ENCODE assay signal across 14 cellular contexts in the genomic region with DNA sequence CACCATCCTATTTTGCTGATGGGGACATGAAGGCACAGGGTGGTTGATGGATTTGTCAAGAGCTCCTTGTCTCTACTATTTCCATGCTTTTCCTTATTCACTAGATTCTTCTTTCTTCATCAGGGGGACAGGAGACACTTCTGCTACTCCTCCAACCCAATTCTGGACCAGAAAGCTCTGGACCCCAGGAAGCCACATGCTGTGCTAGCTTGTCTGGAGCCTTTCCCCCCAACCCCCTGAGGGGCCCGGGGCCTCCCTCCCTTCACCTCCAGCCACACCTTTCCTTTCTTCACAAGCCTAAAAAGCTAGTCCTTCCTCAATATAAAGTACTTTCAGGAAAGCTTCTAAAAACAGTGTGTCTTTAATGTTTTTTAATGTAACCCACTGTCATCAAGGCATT.
DNase-seq lines count a peak whose midpoint lies in the region; ATAC-seq, FAIRE-seq and TF ChIP-seq lines count a peak whose summit lies in the region.
"Had no signal": no experiment of that assay in that cellular context is flagged by ENCODE, and none has a peak within 500 bp of the region (broad histone marks: within the 10 kb centered on the region; RNA-seq: fewer than 3 reads in every experiment).

No MANE protein-coding gene starts in this region.

- no peak overlapping the region for H3K27ac Mint-ChIP-seq in type B pancreatic cell
- H3K27ac Mint-ChIP-seq in stimulated activated effector memory CD8-positive, alpha-beta T cell treated with anti-CD3 and anti-CD28 coated beads, Interleukin-12 subunit alpha, Interleukin-12 subunit beta, amount 100 ng/mL, for 72 hours, result no peak overlapping the region
- H3K27ac Mint-ChIP-seq: B cell; CD8-positive, alpha-beta T cell had no signal

- H3K4me1 Mint-ChIP-seq in type B pancreatic cell (ENCODE audit: unreplicated experiment), result no peaks in the 10 kb centered on the region
- H3K4me1 Mint-ChIP-seq in stimulated activated effector memory CD8-positive, alpha-beta T cell treated with anti-CD3 and anti-CD28 coated beads, Interleukin-12 subunit alpha, Interleukin-12 subunit beta, amount 100 ng/mL, for 72 hours, result no peaks in the 10 kb centered on the region
- H3K4me1 Mint-ChIP-seq: B cell had no signal

- DNase-seq in H7 (peak; percentile 4), bronchial epithelial cell (ENCODE audit: low read depth) (no peak), left lobe of liver (ENCODE audit: low spot score) (peak; percentile 5), type B pancreatic cell (ENCODE audit: extremely low spot score, unreplicated experiment) (peak; percentile 43), NK-92 (lab: John Stamatoyannopoulos, UW; ENCODE audit: unreplicated experiment) (no peak)
- DNase-seq in stimulated activated effector memory CD8-positive, alpha-beta T cell treated with anti-CD3 and anti-CD28 coated beads, Interleukin-12 subunit alpha, Interleukin-12 subunit beta, amount 100 ng/mL, for 72 hours (ENCODE audit: low spot score in 2 of 2), result no peak
- DNase-seq: Calu3; CD8-positive, alpha-beta T cell; DMS79 treated with DMSO at 0.1 percent for 48 hours; GF-D8; HCEC 1CT had no signal

- peak; percentile 28 for FAIRE-seq in bronchial epithelial cell (lab: Jason Lieb, UNC)
- FAIRE-seq: H1 had no signal

- H3K4me3 Mint-ChIP-seq in type B pancreatic cell, result no peak overlapping the region
- no peak overlapping the region for H3K4me3 Mint-ChIP-seq in stimulated activated effector memory CD8-positive, alpha-beta T cell treated with anti-CD3 and anti-CD28 coated beads, Interleukin-12 subunit alpha, Interleukin-12 subunit beta, amount 100 ng/mL, for 72 hours
- H3K4me3 Mint-ChIP-seq: B cell; CD8-positive, alpha-beta T cell had no signal

- peaks cover 58% of the 10 kb centered on the region for H3K27me3 Mint-ChIP-seq in type B pancreatic cell

- peaks cover 1% of the 10 kb centered on the region; the same call in 1 of the 2 replicates for H3K27me3 ChIP-seq in H7 (ENCODE audit: control insufficient read depth, insufficient read depth, low read length)
- H3K27me3 ChIP-seq in bronchial epithelial cell (ENCODE audit: control insufficient read depth, insufficient read depth, low read length), result no peaks in the 10 kb centered on the region
- H3K27me3 ChIP-seq: BLaER1 treated with 17β-estradiol and CSF1 and Interleukin-3, amounts not matched to agents 10 nM and 100 nM had no signal

- H3K4me3 ChIP-seq in H7 (ENCODE audit: insufficient read depth, low read depth, low read length) (no peak overlapping the region), bronchial epithelial cell (ENCODE audit: low read depth, low read length) (no peak overlapping the region)
- H3K4me3 ChIP-seq: BLaER1 treated with 17β-estradiol and CSF1 and Interleukin-3, amounts not matched to agents 10 nM and 100 nM had no signal

- no peaks in the 10 kb centered on the region for H3K36me3 Mint-ChIP-seq in type B pancreatic cell
- no peaks in the 10 kb centered on the region for H3K36me3 Mint-ChIP-seq in stimulated activated effector memory CD8-positive, alpha-beta T cell treated with anti-CD3 and anti-CD28 coated beads, Interleukin-12 subunit alpha, Interleukin-12 subunit beta, amount 100 ng/mL, for 72 hours
- H3K36me3 Mint-ChIP-seq: CD8-positive, alpha-beta T cell had no signal

- no peak for TF ChIP-seq CTCF in bronchial epithelial cell (IDR thresholded peaks at IDR 0.05; ENCODE audit: insufficient read depth, low read length, severe bottlenecking)
- no peak for TF ChIP-seq CTCF in type B pancreatic cell (conservative IDR thresholded peaks at IDR 0.05)

- no peaks in the 10 kb centered on the region for H3K9me3 Mint-ChIP-seq in type B pancreatic cell
- H3K9me3 Mint-ChIP-seq in stimulated activated effector memory CD8-positive, alpha-beta T cell treated with anti-CD3 and anti-CD28 coated beads, Interleukin-12 subunit alpha, Interleukin-12 subunit beta, amount 100 ng/mL, for 72 hours, result no peaks in the 10 kb centered on the region
- H3K9me3 Mint-ChIP-seq: CD8-positive, alpha-beta T cell had no signal

- ATAC-seq in left lobe of liver, result no peak
- no peak for ATAC-seq in stimulated activated effector memory CD8-positive, alpha-beta T cell treated with anti-CD3 and anti-CD28 coated beads, Interleukin-12 subunit alpha, Interleukin-12 subunit beta, amount 100 ng/mL, for 72 hours
- ATAC-seq: CD8-positive, alpha-beta T cell had no signal

- H3K36me3 ChIP-seq in H7 (replicated peaks; ENCODE audit: control insufficient read depth, insufficient read depth, low read length) (no peaks in the 10 kb centered on the region), bronchial epithelial cell (ENCODE audit: control insufficient read depth, insufficient read depth, low read length) (no peaks in the 10 kb centered on the region)
- H3K36me3 ChIP-seq: BLaER1 treated with 17β-estradiol and CSF1 and Interleukin-3, amounts not matched to agents 10 nM and 100 nM had no signal

Comparison
In these comparisons a context has a peak if more than half of its experiments do, and no peak if none do; other contexts are left out.
1. DNase-seq: peak in H7 (single experiment), left lobe of liver (single experiment) and type B pancreatic cell (single experiment); none in bronchial epithelial cell (single experiment), NK-92 (single experiment) and stimulated activated effector memory CD8-positive, alpha-beta T cell treated with anti-CD3 and anti-CD28 coated beads, Interleukin-12 subunit alpha, Interleukin-12 subunit beta, amount 100 ng/mL, for 72 hours (0 of 2).